9 cellular contexts compared by ENCODE assay signal in genomic region chr16:49282690-49283375, GRCh38. TPM values are rescaled to one million over a fixed set of nuclear protein-coding genes. Genes with fewer than 3 reads are reported as not detected.
DNase-seq lines count a peak whose midpoint lies in the region; ATAC-seq and TF ChIP-seq lines count a peak whose summit lies in the region.
"Had no signal": no experiment of that assay in that cellular context is flagged by ENCODE, and none has a peak within 500 bp of the region (broad histone marks: within the 10 kb centered on the region; RNA-seq: fewer than 3 reads in every experiment).

No MANE protein-coding gene starts in this region.

- no TSS peak for BruUV-seq in PC-3 (replicated peaks; lab: Mats Ljungman, UMichigan)

- H3K27me3 ChIP-seq in PC-3 (ENCODE audit: low read length) = peaks cover 47% of the 10 kb centered on the region
- peaks cover 3% of the 10 kb centered on the region for H3K27me3 ChIP-seq in right cardiac atrium (ENCODE audit: control insufficient read depth, insufficient read depth)

- H3K4me3 ChIP-seq in PC-3 (ENCODE audit: low read length) (no peak overlapping the region), right cardiac atrium (ENCODE audit: low read length) (peak overlapping the region; percentile 48), skeletal muscle cell (ENCODE audit: low read depth, low read length) (peak overlapping the region; percentile 21)

- CTCF ChIA-PET in PC-3 (lab: Charles Lee) = no interaction called here

- no peak overlapping the region for H3K4me2 ChIP-seq in PC-3 (ENCODE audit: low read length)

- H3K4me1 ChIP-seq in PC-3 (ENCODE audit: insufficient read depth, low read length) (no peaks in the 10 kb centered on the region), right cardiac atrium (ENCODE audit: control insufficient read depth, insufficient read depth, low read length) (peaks cover 2% of the 10 kb centered on the region)

- H3K27ac ChIP-seq in PC-3 (ENCODE audit: low read length) = no peak overlapping the region
- H3K27ac ChIP-seq in right cardiac atrium (ENCODE audit: low read length) = no peak overlapping the region
- H3K27ac ChIP-seq: VCaP had no signal

- H3K36me3 ChIP-seq in PC-3 (ENCODE audit: low read depth, low read length) = no peaks in the 10 kb centered on the region

- H3K9me3 ChIP-seq in PC-3 (ENCODE audit: low read length) (no peaks in the 10 kb centered on the region), right cardiac atrium (ENCODE audit: control insufficient read depth, low read length) (no peaks in the 10 kb centered on the region)

- 0 out of 2 replicates have a peak overlapping the region, but pooled peaks have one; percentile 34 for H2AFZ ChIP-seq in PC-3 (ENCODE audit: low read length)

- intact Hi-C loops in PC-3 (cut with micrococcal nuclease) = no loop called here
- intact Hi-C loops in right cardiac atrium (cut with DNase I) = no loop called here

- H3F3A ChIP-seq in PC-3 (ENCODE audit: low read length, unreplicated experiment) = no peaks in the 10 kb centered on the region

- WGBS in right cardiac atrium = 2% methylated on average over 49 of the region's 49 CpGs

- POLR2A ChIA-PET in PC-3 (lab: Charles Lee; ENCODE audit: unreplicated experiment) = no interaction called here

- ATAC-seq in PC-3 = no peak
- ATAC-seq in right cardiac atrium = no peak
- ATAC-seq in HG03439 (IDR thresholded peaks at IDR 0.05; ENCODE audit: unreplicated experiment) = no peak
- ATAC-seq: HCT116 had no signal

- H4K20me1 ChIP-seq in PC-3 (ENCODE audit: low read length) = no peaks in the 10 kb centered on the region

- H3K79me2 ChIP-seq in PC-3 (ENCODE audit: low read length) = no peaks in the 10 kb centered on the region

- DNase-seq in HK-2 (ENCODE audit: unreplicated experiment) = peak; percentile 21
- no peak for DNase-seq in PC-3
- DNase-seq in right cardiac atrium = peak in 2 of 3 donors; percentile 55 to 69
- DNase-seq in skeletal muscle cell (ENCODE audit: low read depth) = no peak
- DNase-seq in HCEC 1CT = no peak
- DNase-seq in SHP77 (lab: John Stamatoyannopoulos, UW) = no peak

- no peak overlapping the region for H3K9ac ChIP-seq in PC-3 (ENCODE audit: low read length)

- TF ChIP-seq CTCF in PC-3 (conservative IDR thresholded peaks at IDR 0.05; ENCODE audit: low read depth, low read length) = no peak

- no peaks in the 10 kb centered on the region for H3K9me2 ChIP-seq in PC-3 (replicated peaks; ENCODE audit: low read length)

RNA-seq across cellular contexts. Expression of gene CBLN1, which starts 1.2 kb away (rescaled TPM):
- total RNA-seq in PC-3 (2014; rRNA removed) (0.04 TPM in 1 of 2 replicates, not detected in the other), right cardiac atrium (1 to 10 TPM in 2 of 4 donors, under 1 TPM in 2; 0.88 to 5.0 (median 1.1) TPM)
- polyA plus RNA-seq in right cardiac atrium = 2.7 TPM

Comparison
In these comparisons a context has a peak if more than half of its experiments do, and no peak if none do; other contexts are left out.
1. DNase-seq: peak in HK-2 (single experiment) and right cardiac atrium (2 of 3); none in PC-3 (single experiment), skeletal muscle cell (single experiment), HCEC 1CT (single experiment) and SHP77 (0 of 2).